ENCODE assay signal across 25 cellular contexts in genomic region chr11:66858939-66859685, GRCh38. TPM values are rescaled to one million over a fixed set of nuclear protein-coding genes. Genes with fewer than 3 reads are reported as not detected.
DNase-seq lines count a peak whose midpoint lies in the region; ATAC-seq and TF ChIP-seq lines count a peak whose summit lies in the region.
"Had no signal": no experiment of that assay in that cellular context is flagged by ENCODE, and none has a peak within 500 bp of the region (broad histone marks: within the 10 kb centered on the region; RNA-seq: fewer than 3 reads in every experiment).

No MANE protein-coding gene starts in this region.

- H4K20me1 ChIP-seq in DND-41 (ENCODE audit: insufficient read depth, low read length) (peaks cover 28% of the 10 kb centered on the region; the same call in 1 of the 2 replicates), smooth muscle cell (ENCODE audit: low read depth) (no peaks in the 10 kb centered on the region)

- H3K4me1 ChIP-seq in DND-41 (ENCODE audit: insufficient read depth, low read length) (peaks cover 38% of the 10 kb centered on the region), smooth muscle cell (ENCODE audit: low read depth) (peaks cover 8% of the 10 kb centered on the region)

- TF ChIP-seq CTCF in DND-41 (IDR thresholded peaks at IDR 0.05; ENCODE audit: borderline replicate concordance, extremely low read depth, low read length, poor library complexity, severe bottlenecking) (no peak), glutamatergic neuron (IDR thresholded peaks at IDR 0.05; ENCODE audit: partially characterized antibody, unreplicated experiment) (no peak), osteocyte (IDR thresholded peaks at IDR 0.05) (no peak), smooth muscle cell (IDR thresholded peaks at IDR 0.05; ENCODE audit: borderline replicate concordance, insufficient read depth, poor library complexity, severe bottlenecking) (no peak)

- H3K4me3 Mint-ChIP-seq in glutamatergic neuron (ENCODE audit: unreplicated experiment) = no peak overlapping the region
- H3K4me3 Mint-ChIP-seq in osteocyte (ENCODE audit: unreplicated experiment) = peak overlapping the region; percentile 35

- H3K27me3 Mint-ChIP-seq in glutamatergic neuron (ENCODE audit: unreplicated experiment) = peaks cover 11% of the 10 kb centered on the region
- H3K27me3 Mint-ChIP-seq in osteocyte (ENCODE audit: unreplicated experiment) = no peaks in the 10 kb centered on the region
- H3K27me3 Mint-ChIP-seq: activated CD8-positive, alpha-beta T cell treated with anti-CD3 and anti-CD28 coated beads for 36 hours; activated naive CD8-positive, alpha-beta T cell treated with anti-CD3 and anti-CD28 coated beads, Interleukin-2, amount 50 U/mL, for 24 hours; stimulated activated naive CD8-positive, alpha-beta T cell treated with anti-CD3 and anti-CD28 coated beads, Interleukin-15, amount 100 ng/mL, for 72 hours had no signal

- ATAC-seq in DND-41 (ENCODE audit: insufficient read depth, low read depth) = no peak
- no peak for ATAC-seq in HG03442 (IDR thresholded peaks at IDR 0.05; ENCODE audit: unreplicated experiment)
- ATAC-seq: activated CD8-positive, alpha-beta T cell treated with anti-CD3 and anti-CD28 coated beads for 36 hours; activated naive CD8-positive, alpha-beta T cell treated with anti-CD3 and anti-CD28 coated beads, Interleukin-2, amount 50 U/mL, for 24 hours; body of pancreas; CD8-positive, alpha-beta T cell; GM23338; stimulated activated naive CD8-positive, alpha-beta T cell treated with anti-CD3 and anti-CD28 coated beads, Interleukin-15, amount 100 ng/mL, for 72 hours had no signal

- H3K4me3 ChIP-seq in DND-41 (ENCODE audit: low read depth in 1 of 2, low read length in 2 of 2) = no peak overlapping the region
- no peak overlapping the region for H3K4me3 ChIP-seq in smooth muscle cell
- H3K4me3 ChIP-seq: body of pancreas, GM23338, thyroid gland had no signal

- DNase-seq in DND-41 (no peak), glutamatergic neuron (peak; percentile 27), osteocyte (ENCODE audit: extremely low spot score, unreplicated experiment) (no peak), smooth muscle cell (lab: John Stamatoyannopoulos, UW; ENCODE audit: unreplicated experiment) (no peak), NCI-H2196 (lab: John Stamatoyannopoulos, UW; ENCODE audit: unreplicated experiment) (no peak)
- DNase-seq: activated CD8-positive, alpha-beta T cell treated with anti-CD3 and anti-CD28 coated beads for 36 hours; activated effector memory CD4-positive, alpha-beta T cell treated with anti-CD3 and anti-CD28 coated beads, Interleukin-2, amount 50 U/mL, for 16 hours; activated naive CD8-positive, alpha-beta T cell treated with anti-CD3 and anti-CD28 coated beads, Interleukin-2, amount 50 U/mL, for 24 hours; body of pancreas; CD8-positive, alpha-beta T cell; DMS153; effector CD4-positive, alpha-beta T cell; GDM1; kidney glomerular epithelial cell; mammary epithelial cell; NCI-H2029 treated with DMSO at 0.1 percent for 48 hours; occipital lobe; SHP77 treated with DMSO at 0.1 percent for 48 hours; stimulated activated naive CD8-positive, alpha-beta T cell treated with anti-CD3 and anti-CD28 coated beads, Interleukin-15, amount 100 ng/mL, for 72 hours; SW 1271; thyroid gland had no signal

- H3K4me2 ChIP-seq in DND-41 (ENCODE audit: insufficient read depth, low read length) = peak overlapping the region; percentile 88
- H3K4me2 ChIP-seq in smooth muscle cell = no peak overlapping the region
- H3K4me2 ChIP-seq: GM23338 had no signal

- H3K9me3 Mint-ChIP-seq in glutamatergic neuron (ENCODE audit: unreplicated experiment) (peaks cover 12% of the 10 kb centered on the region), osteocyte (ENCODE audit: unreplicated experiment) (no peaks in the 10 kb centered on the region)
- H3K9me3 Mint-ChIP-seq: activated CD8-positive, alpha-beta T cell treated with anti-CD3 and anti-CD28 coated beads for 36 hours; activated naive CD8-positive, alpha-beta T cell treated with anti-CD3 and anti-CD28 coated beads, Interleukin-2, amount 50 U/mL, for 24 hours; CD8-positive, alpha-beta T cell; GM23338; stimulated activated naive CD8-positive, alpha-beta T cell treated with anti-CD3 and anti-CD28 coated beads, Interleukin-15, amount 100 ng/mL, for 72 hours had no signal

- TF ChIP-seq EP300 in Ishikawa (IDR thresholded peaks at IDR 0.05; ENCODE audit: borderline replicate concordance) = no peak

- H3K27me3 ChIP-seq in DND-41 (ENCODE audit: insufficient read depth, low read length, poor library complexity) = no peaks in the 10 kb centered on the region
- H3K27me3 ChIP-seq in smooth muscle cell (ENCODE audit: low read depth) = no peaks in the 10 kb centered on the region
- H3K27me3 ChIP-seq: body of pancreas, thyroid gland had no signal

- peaks cover 5% of the 10 kb centered on the region for H3F3A ChIP-seq in smooth muscle cell (ENCODE audit: low read depth)

- H3K4me1 Mint-ChIP-seq in glutamatergic neuron (ENCODE audit: low read depth, unreplicated experiment) (peaks cover 3% of the 10 kb centered on the region), osteocyte (ENCODE audit: unreplicated experiment) (peaks cover 11% of the 10 kb centered on the region)

- H3K9ac ChIP-seq in DND-41 (ENCODE audit: low read depth, low read length) = no peak overlapping the region
- no peak overlapping the region for H3K9ac ChIP-seq in smooth muscle cell (ENCODE audit: low read depth)

- H3K9me3 ChIP-seq in DND-41 (ENCODE audit: insufficient read depth, low read length, severe bottlenecking) (no peaks in the 10 kb centered on the region), smooth muscle cell (replicated peaks; ENCODE audit: low read depth) (no peaks in the 10 kb centered on the region)
- H3K9me3 ChIP-seq: body of pancreas, thyroid gland had no signal

- H3K27ac Mint-ChIP-seq in glutamatergic neuron (ENCODE audit: unreplicated experiment) (no peak overlapping the region), osteocyte (ENCODE audit: unreplicated experiment) (no peak overlapping the region)
- H3K27ac Mint-ChIP-seq: activated CD8-positive, alpha-beta T cell treated with anti-CD3 and anti-CD28 coated beads for 36 hours; activated naive CD8-positive, alpha-beta T cell treated with anti-CD3 and anti-CD28 coated beads, Interleukin-2, amount 50 U/mL, for 24 hours; CD8-positive, alpha-beta T cell; GM23338; stimulated activated naive CD8-positive, alpha-beta T cell treated with anti-CD3 and anti-CD28 coated beads, Interleukin-15, amount 100 ng/mL, for 72 hours had no signal

- H3K79me2 ChIP-seq in DND-41 (ENCODE audit: insufficient read depth, low read length) (peaks cover 33% of the 10 kb centered on the region), smooth muscle cell (ENCODE audit: low read depth) (peaks cover 3% of the 10 kb centered on the region)

- no peak overlapping the region for H2AFZ ChIP-seq in DND-41 (ENCODE audit: low read depth, low read length)
- no peak overlapping the region for H2AFZ ChIP-seq in smooth muscle cell (ENCODE audit: low read depth)
- H2AFZ ChIP-seq: GM23338 had no signal

- no peak for TF ChIP-seq RAD21 in Ishikawa (IDR thresholded peaks at IDR 0.05; ENCODE audit: low read depth)

- no peak overlapping the region; the same call in 1 of the 2 replicates for H3K27ac ChIP-seq in DND-41 (ENCODE audit: low read length)
- H3K27ac ChIP-seq in smooth muscle cell (ENCODE audit: low read depth) = no peak overlapping the region
- H3K27ac ChIP-seq: body of pancreas, epithelial cell of prostate, thyroid gland had no signal

- H3K36me3 Mint-ChIP-seq in glutamatergic neuron (ENCODE audit: unreplicated experiment) (no peaks in the 10 kb centered on the region), osteocyte (ENCODE audit: unreplicated experiment) (no peaks in the 10 kb centered on the region)
- H3K36me3 Mint-ChIP-seq: CD8-positive, alpha-beta T cell had no signal

- 96% methylated on average over 29 of the region's 29 CpGs for WGBS in smooth muscle cell (ENCODE audit: low lambda C conversion rate)

- H3K36me3 ChIP-seq in DND-41 (ENCODE audit: insufficient read depth, low read length) (peaks cover 41% of the 10 kb centered on the region), smooth muscle cell (ENCODE audit: low read depth) (no peaks in the 10 kb centered on the region)
- H3K36me3 ChIP-seq: thyroid gland had no signal

TF ChIP-seq in Ishikawa, 13 proteins besides CTCF, POLR2A, EP300 and RAD21:
- no peak for TF ChIP-seq NFIC (IDR thresholded peaks at IDR 0.05)
- no peak for TF ChIP-seq EGR1 (IDR thresholded peaks at IDR 0.05)
- TF ChIP-seq USF1 (IDR thresholded peaks at IDR 0.05) = no peak
- TF ChIP-seq TEAD4 (IDR thresholded peaks at IDR 0.05) = no peak
- TF ChIP-seq ZBTB7A (IDR thresholded peaks at IDR 0.05; ENCODE audit: low read depth) = peak; percentile 15; the same call in 1 of the 2 replicates

RNA-seq across cellular contexts. Expression of gene LRFN4, which starts 2.2 kb away (rescaled TPM):
- 67.1 TPM for total RNA-seq in glutamatergic neuron (ENCODE audit: unreplicated experiment)
- 41.7 and 45.0 TPM in 2 replicates for total RNA-seq in osteocyte
- total RNA-seq in smooth muscle cell = 14.7 and 15.2 TPM in 2 replicates
- 37.6 and 43.0 TPM in 2 replicates for polyA plus RNA-seq in smooth muscle cell

RNA-seq across cellular contexts. Expression of gene RCE1, which starts 15.9 kb away (rescaled TPM):
- total RNA-seq in glutamatergic neuron (ENCODE audit: unreplicated experiment) = 30.6 TPM
- 20.3 and 21.3 TPM in 2 replicates for total RNA-seq in osteocyte
- total RNA-seq in smooth muscle cell = 12.1 and 25.2 TPM in 2 replicates
- polyA plus RNA-seq in smooth muscle cell = 33.5 and 34.1 TPM in 2 replicates
